ENCODE assay signal across 19 cellular contexts in genomic region chr21:45511661-45512431, GRCh38. TPM values are rescaled to one million over a fixed set of nuclear protein-coding genes. Genes with fewer than 3 reads are reported as not detected.
DNase-seq lines count a peak whose midpoint lies in the region; ATAC-seq and TF ChIP-seq lines count a peak whose summit lies in the region.
"Had no signal": no experiment of that assay in that cellular context is flagged by ENCODE, and none has a peak within 500 bp of the region (broad histone marks: within the 10 kb centered on the region; RNA-seq: fewer than 3 reads in every experiment).

No MANE protein-coding gene starts in this region.

- no peak for TF ChIP-seq EP300 in suprapubic skin (IDR thresholded peaks at IDR 0.05)

- ATAC-seq in T-helper 17 cell: no peak
- ATAC-seq in left lobe of liver: no peak
- ATAC-seq in HG03378 (IDR thresholded peaks at IDR 0.05; ENCODE audit: unreplicated experiment): no peak
- ATAC-seq: gastrocnemius medialis had no signal

- WGBS in suprapubic skin: 90% methylated on average over 33 of the region's 35 CpGs

- H3K4me3 Mint-ChIP-seq in MCF 10A (ENCODE audit: unreplicated experiment) (no peak overlapping the region), T-helper 17 cell (no peak overlapping the region)
- H3K4me3 Mint-ChIP-seq: activated naive CD4-positive, alpha-beta T cell treated with anti-CD3 and anti-CD28 coated beads, Interleukin-2, amount 10 ng/mL, durations not matched to agents 7 days and 5 days; memory B cell; T-helper 1 cell treated with Interleukin-12 subunit alpha and Interleukin-12 subunit beta and Interleukin-4 antibody, amounts not matched to agents 30 μg/mL and 1 μg/mL, for 36 hours had no signal

- H3K27me3 Mint-ChIP-seq in MCF 10A (ENCODE audit: insufficient read depth, unreplicated experiment) (no peaks in the 10 kb centered on the region), T-helper 17 cell (no peaks in the 10 kb centered on the region)
- H3K27me3 Mint-ChIP-seq: activated naive CD4-positive, alpha-beta T cell treated with anti-CD3 and anti-CD28 coated beads, Interleukin-2, amount 10 ng/mL, durations not matched to agents 7 days and 5 days; memory B cell had no signal

- no TSS peak for BruUV-seq in MCF 10A (replicated peaks; lab: Mats Ljungman, UMichigan)

- H3K4me1 Mint-ChIP-seq in MCF 10A (ENCODE audit: insufficient read depth, unreplicated experiment): no peaks in the 10 kb centered on the region
- peaks cover 8% of the 10 kb centered on the region for H3K4me1 Mint-ChIP-seq in T-helper 17 cell

- H3K9me3 ChIP-seq in breast epithelium: no peaks in the 10 kb centered on the region
- H3K9me3 ChIP-seq in T-helper 17 cell (ENCODE audit: control insufficient read depth, low read length, poor library complexity, severe bottlenecking): no peaks in the 10 kb centered on the region
- H3K9me3 ChIP-seq in suprapubic skin: no peaks in the 10 kb centered on the region
- H3K9me3 ChIP-seq: gastrocnemius medialis, HAP-1 had no signal

- TF ChIP-seq POLR2A in breast epithelium (IDR thresholded peaks at IDR 0.05): no peak
- TF ChIP-seq POLR2A in suprapubic skin (IDR thresholded peaks at IDR 0.05): no peak

- H3K27ac Mint-ChIP-seq in MCF 10A (ENCODE audit: low read depth, unreplicated experiment) (no peak overlapping the region), T-helper 17 cell (peak overlapping the region; percentile 24)
- H3K27ac Mint-ChIP-seq: activated naive CD4-positive, alpha-beta T cell treated with anti-CD3 and anti-CD28 coated beads, Interleukin-2, amount 10 ng/mL, durations not matched to agents 7 days and 5 days; memory B cell; T-helper 1 cell treated with Interleukin-12 subunit alpha and Interleukin-12 subunit beta and Interleukin-4 antibody, amounts not matched to agents 30 μg/mL and 1 μg/mL, for 36 hours had no signal

- intact Hi-C loops in breast epithelium (cut with DNase I; ENCODE audit: low total_unique reads) (no loop called here), MCF 10A (cut with micrococcal nuclease) (no loop called here)

- TF ChIP-seq CTCF in breast epithelium (IDR thresholded peaks at IDR 0.05) (no peak), MCF 10A (IDR thresholded peaks at IDR 0.05; ENCODE audit: unreplicated experiment) (no peak), suprapubic skin (IDR thresholded peaks at IDR 0.05) (no peak)

- no peaks in the 10 kb centered on the region for H3K9me3 Mint-ChIP-seq in MCF 10A (ENCODE audit: unreplicated experiment)
- H3K9me3 Mint-ChIP-seq: activated naive CD4-positive, alpha-beta T cell treated with anti-CD3 and anti-CD28 coated beads, Interleukin-2, amount 10 ng/mL, durations not matched to agents 7 days and 5 days; memory B cell; neural crest cell; T-helper 1 cell treated with Interleukin-12 subunit alpha and Interleukin-12 subunit beta and Interleukin-4 antibody, amounts not matched to agents 30 μg/mL and 1 μg/mL, for 36 hours had no signal

- H3K27ac ChIP-seq in breast epithelium (peak overlapping the region; percentile 8 to 76), suprapubic skin (no peak overlapping the region)
- H3K27ac ChIP-seq: gastrocnemius medialis had no signal

- no peaks in the 10 kb centered on the region for H3K36me3 ChIP-seq in breast epithelium
- peaks cover 43% of the 10 kb centered on the region for H3K36me3 ChIP-seq in suprapubic skin
- H3K36me3 ChIP-seq: gastrocnemius medialis had no signal

- H3K27me3 ChIP-seq in breast epithelium: no peaks in the 10 kb centered on the region
- H3K27me3 ChIP-seq in suprapubic skin: no peaks in the 10 kb centered on the region
- H3K27me3 ChIP-seq: gastrocnemius medialis had no signal

- H3K4me1 ChIP-seq in breast epithelium (peaks cover 0 to 20% of the 10 kb centered on the region in 2 donors), suprapubic skin (no peaks in the 10 kb centered on the region)
- H3K4me1 ChIP-seq: gastrocnemius medialis, HAP-1 had no signal

- POLR2A ChIA-PET in MCF 10A (lab: Yijun Ruan, JAX): no interaction called here

- H3K36me3 Mint-ChIP-seq in MCF 10A (ENCODE audit: insufficient read depth, unreplicated experiment) (peaks cover 7% of the 10 kb centered on the region), T-helper 17 cell (ENCODE audit: low read depth) (no peaks in the 10 kb centered on the region)

- DNase-seq in breast epithelium (ENCODE audit: low spot score in 2 of 2) (no peak), MCF 10A (ENCODE audit: unreplicated experiment) (no peak), T-helper 17 cell (no peak), left lobe of liver (ENCODE audit: low spot score) (peak; percentile 51), suprapubic skin (ENCODE audit: low spot score in 2 of 2) (peak; percentile 49 to 75), activated gamma-delta T cell treated with Interleukin-2 at 50 U/mL for 16 hours (no peak), NCI-H2171 (lab: John Stamatoyannopoulos, UW) (no peak)
- DNase-seq: activated naive CD4-positive, alpha-beta T cell treated with anti-CD3 and anti-CD28 coated beads, Interleukin-2, amount 10 ng/mL, durations not matched to agents 7 days and 5 days; Calu3; gastrocnemius medialis; MM.1S; NCI-H1930; NCI-H526; stimulated activated CD4-positive, alpha-beta T cell treated with anti-CD3 and anti-CD28 coated beads, Interleukin-1b, Interleukin-23, amount 100 ng/mL, for 48 hours had no signal

- CTCF ChIA-PET in MCF 10A (lab: Yijun Ruan, JAX): no interaction called here

- H3K4me3 ChIP-seq in breast epithelium: no peak overlapping the region
- no peak overlapping the region for H3K4me3 ChIP-seq in suprapubic skin
- H3K4me3 ChIP-seq: gastrocnemius medialis, HAP-1 had no signal

RNA-seq across cellular contexts. Expression of gene SLC19A1, which starts 30.4 kb away (rescaled TPM):
- total RNA-seq in breast epithelium: 1 to 10 TPM; 5.6 to 6.7 (median 6.6) TPM
- total RNA-seq in MCF 10A (2022): 16.0 and 25.4 TPM in 2 replicates
- total RNA-seq in T-helper 17 cell: 10 to 100 TPM; 10.8 to 13.7 TPM
- total RNA-seq in left lobe of liver: 13.7 TPM
- total RNA-seq in suprapubic skin: 1 to 10 TPM; 7.0 to 9.8 (median 7.9) TPM

Comparison
In these comparisons a context has a peak if more than half of its experiments do, and no peak if none do; other contexts are left out.
1. DNase-seq: peak in left lobe of liver (single experiment) and suprapubic skin (2 of 2); none in breast epithelium (0 of 2), MCF 10A (single experiment), T-helper 17 cell (0 of 3), activated gamma-delta T cell treated with Interleukin-2 at 50 U/mL for 16 hours (single experiment) and NCI-H2171 (single experiment).